ENCODE assay signal across 20 cellular contexts in genomic region chr1:94026869-94027388, GRCh38.
A peak's percentile ranks its signal among the peaks of the same experiment; 100 is the strongest.
DNase-seq lines count a peak whose midpoint lies in the region; ATAC-seq lines count a peak whose summit lies in the region.
"Had no signal": no experiment of that assay in that cellular context is flagged by ENCODE, and none has a peak within 500 bp of the region (broad histone marks: within the 10 kb centered on the region; RNA-seq: fewer than 3 reads in every experiment).

No MANE protein-coding gene starts in this region.

- peaks cover 2% of the 10 kb centered on the region for H3K4me1 Mint-ChIP-seq in activated CD4-positive, alpha-beta T cell treated with anti-CD3 and anti-CD28 coated beads for 36 hours
- peaks cover 15% of the 10 kb centered on the region for H3K4me1 Mint-ChIP-seq in activated T-helper 1 cell treated with anti-CD3 and anti-CD28 coated beads, Interleukin-12 subunit alpha, Interleukin-12 subunit beta, Interleukin-2, Interleukin-4 antibody, amounts not matched to agents 30 ng/mL and 10 ng/mL and 1 ng/mL, durations not matched to agents 14 hours and 24 hours and 36 hours (ENCODE audit: low read depth)

- no peak overlapping the region for H3K14ac ChIP-seq in trophoblast cell (ENCODE audit: low read length)

- no peaks in the 10 kb centered on the region for H3K79me2 ChIP-seq in trophoblast cell (ENCODE audit: control insufficient read depth, insufficient read depth, low read length, poor library complexity)

- H2BK5ac ChIP-seq in trophoblast cell (ENCODE audit: low read depth, low read length, poor library complexity) = no peak overlapping the region

- H3K36me3 ChIP-seq in trophoblast cell (ENCODE audit: control insufficient read depth in 1 of 2, insufficient read depth in 2 of 2, low read length in 2 of 2) (no peaks in the 10 kb centered on the region), MG63 (no peaks in the 10 kb centered on the region)

- H3K36me3 Mint-ChIP-seq in activated CD4-positive, alpha-beta T cell treated with anti-CD3 and anti-CD28 coated beads for 36 hours (ENCODE audit: low read depth) = no peaks in the 10 kb centered on the region
- H3K36me3 Mint-ChIP-seq in activated T-helper 1 cell treated with anti-CD3 and anti-CD28 coated beads, Interleukin-12 subunit alpha, Interleukin-12 subunit beta, Interleukin-2, Interleukin-4 antibody, amounts not matched to agents 30 ng/mL and 10 ng/mL and 1 ng/mL, durations not matched to agents 14 hours and 24 hours and 36 hours (ENCODE audit: low read depth) = no peaks in the 10 kb centered on the region

- no peak overlapping the region for H3K18ac ChIP-seq in trophoblast cell (ENCODE audit: low read length)

- intact Hi-C loops in activated CD4-positive, alpha-beta T cell treated with anti-CD3 and anti-CD28 coated beads for 36 hours (cut with DNase I, micrococcal nuclease) = loop anchor here in 1 of 2 experiments (5.0 kb wide), 1 partner anchor 310 kb away; no protein-coding TSS in a partner anchor
- intact Hi-C loops in activated T-helper 1 cell treated with anti-CD3 and anti-CD28 coated beads, Interleukin-12 subunit alpha, Interleukin-12 subunit beta, Interleukin-2, Interleukin-4 antibody, amounts not matched to agents 30 ng/mL and 10 ng/mL and 1 ng/mL, durations not matched to agents 14 hours and 24 hours and 36 hours (cut with micrococcal nuclease) = loop anchor here (1.0 kb wide), 2 partner anchors 309 to 436 kb away; no protein-coding TSS in a partner anchor

- H3K27me3 Mint-ChIP-seq in activated CD4-positive, alpha-beta T cell treated with anti-CD3 and anti-CD28 coated beads for 36 hours = peaks cover 4% of the 10 kb centered on the region
- peaks cover 16% of the 10 kb centered on the region for H3K27me3 Mint-ChIP-seq in activated T-helper 1 cell treated with anti-CD3 and anti-CD28 coated beads, Interleukin-12 subunit alpha, Interleukin-12 subunit beta, Interleukin-2, Interleukin-4 antibody, amounts not matched to agents 30 ng/mL and 10 ng/mL and 1 ng/mL, durations not matched to agents 14 hours and 24 hours and 36 hours (ENCODE audit: insufficient read depth)

- H3K27me3 ChIP-seq in trophoblast cell (ENCODE audit: insufficient read depth, low read length) = no peaks in the 10 kb centered on the region
- no peaks in the 10 kb centered on the region for H3K27me3 ChIP-seq in MG63

- no peak overlapping the region for H4K12ac ChIP-seq in trophoblast cell (ENCODE audit: low read depth, low read length)

- H3K79me1 ChIP-seq in trophoblast cell (ENCODE audit: low read length) = peaks cover 2% of the 10 kb centered on the region

- no peak overlapping the region for H3K23ac ChIP-seq in trophoblast cell (ENCODE audit: low read length)

- DNase-seq in activated CD4-positive, alpha-beta T cell treated with anti-CD3 and anti-CD28 coated beads for 36 hours = no peak
- no peak for DNase-seq in activated CD4-positive, alpha-beta T cell treated with anti-CD3 and anti-CD28 coated beads for 1 hour
- DNase-seq in NOMO-1 (lab: John Stamatoyannopoulos, UW; ENCODE audit: unreplicated experiment in 2 of 2) = peak; percentile 54 to 70
- DNase-seq in activated T-helper 1 cell treated with anti-CD3 and anti-CD28 coated beads, Interleukin-12 subunit alpha, Interleukin-12 subunit beta, Interleukin-2, Interleukin-4 antibody, amounts not matched to agents 30 ng/mL and 10 ng/mL and 1 ng/mL, durations not matched to agents 14 hours and 24 hours and 36 hours (ENCODE audit: low spot score) = no peak
- no peak for DNase-seq in trophoblast cell
- DNase-seq in MG63 = no peak
- DNase-seq: 8988T; CD8-positive, alpha-beta memory T cell; H7; HFFc6; KG1; NCI-H1048; NCI-H1436; NCI-H187 treated with DMSO at 0.1 percent for 48 hours; SHP77 had no signal

- H2AFZ ChIP-seq in trophoblast cell (ENCODE audit: insufficient read depth, low read length, poor library complexity) = no peak overlapping the region

- no peaks in the 10 kb centered on the region for H3K9me3 Mint-ChIP-seq in activated CD4-positive, alpha-beta T cell treated with anti-CD3 and anti-CD28 coated beads for 36 hours (ENCODE audit: low read depth)
- H3K9me3 Mint-ChIP-seq in activated T-helper 1 cell treated with anti-CD3 and anti-CD28 coated beads, Interleukin-12 subunit alpha, Interleukin-12 subunit beta, Interleukin-2, Interleukin-4 antibody, amounts not matched to agents 30 ng/mL and 10 ng/mL and 1 ng/mL, durations not matched to agents 14 hours and 24 hours and 36 hours = no peaks in the 10 kb centered on the region
- H3K9me3 Mint-ChIP-seq: CD8-positive, alpha-beta memory T cell; HFFc6; T-helper 1 cell treated with Interleukin-12 subunit alpha and Interleukin-12 subunit beta and Interleukin-4 antibody, amounts not matched to agents 30 μg/mL and 1 μg/mL, for 36 hours had no signal

- POLR2A ChIA-PET in activated CD4-positive, alpha-beta T cell treated with anti-CD3 and anti-CD28 coated beads for 36 hours (lab: Charles Lee) = interaction anchor here (0.6 kb wide), 1 partner anchor 1074 kb away, joined by 4 read pairs; no protein-coding TSS in a partner anchor

- H3K27ac ChIP-seq in trophoblast cell (ENCODE audit: low read depth, low read length) = no peak overlapping the region
- H3K27ac ChIP-seq: C4-2B, HL-60 had no signal

- no peak overlapping the region for H4K91ac ChIP-seq in trophoblast cell (ENCODE audit: low read depth, low read length)

- peak overlapping the region; percentile 12 for H3K27ac Mint-ChIP-seq in activated CD4-positive, alpha-beta T cell treated with anti-CD3 and anti-CD28 coated beads for 36 hours
- H3K27ac Mint-ChIP-seq in activated T-helper 1 cell treated with anti-CD3 and anti-CD28 coated beads, Interleukin-12 subunit alpha, Interleukin-12 subunit beta, Interleukin-2, Interleukin-4 antibody, amounts not matched to agents 30 ng/mL and 10 ng/mL and 1 ng/mL, durations not matched to agents 14 hours and 24 hours and 36 hours = peak overlapping the region; percentile 18
- H3K27ac Mint-ChIP-seq: HFFc6; T-helper 1 cell treated with Interleukin-12 subunit alpha and Interleukin-12 subunit beta and Interleukin-4 antibody, amounts not matched to agents 30 μg/mL and 1 μg/mL, for 36 hours had no signal

- H2AK5ac ChIP-seq in trophoblast cell (ENCODE audit: low read length) = peak overlapping the region; percentile 6

- CTCF ChIA-PET in activated CD4-positive, alpha-beta T cell treated with anti-CD3 and anti-CD28 coated beads for 36 hours (lab: Charles Lee) = interaction anchor here (0.8 to 3.6 kb wide), 8 partner anchors 8 to 404 kb away, joined by 3 to 59 read pairs (median 6); no protein-coding TSS in a partner anchor

- no CpG with 5 or more reads among the region's 8 CpGs for WGBS in trophoblast cell (ENCODE audit: extremely low coverage, insufficient coverage, insufficient read length)

- no peak overlapping the region for H3K9ac ChIP-seq in trophoblast cell (ENCODE audit: low read length)

- no peak overlapping the region for H3K4me2 ChIP-seq in trophoblast cell (ENCODE audit: low read length)

- no peak overlapping the region for H3K4me3 ChIP-seq in trophoblast cell (ENCODE audit: low read depth, low read length)
- no peak overlapping the region for H3K4me3 ChIP-seq in MG63

- peaks cover 6 to 8% of the 10 kb centered on the region in 2 experiments for H3K4me1 ChIP-seq in trophoblast cell (ENCODE audit: control insufficient read depth in 1 of 2, insufficient read depth in 2 of 2, low read length in 2 of 2)

- H3K9me3 ChIP-seq in trophoblast cell (ENCODE audit: insufficient read depth, low read depth, low read length) (no peaks in the 10 kb centered on the region), MG63 (no peaks in the 10 kb centered on the region)

- H4K8ac ChIP-seq in trophoblast cell (ENCODE audit: low read depth, low read length) = no peak overlapping the region

- H2BK120ac ChIP-seq in trophoblast cell (ENCODE audit: insufficient read depth, low read length, poor library complexity) = no peak overlapping the region

- H2BK12ac ChIP-seq in trophoblast cell (ENCODE audit: low read length) = peak overlapping the region; percentile 23

- ATAC-seq in activated CD4-positive, alpha-beta T cell treated with anti-CD3 and anti-CD28 coated beads for 36 hours = no peak
- ATAC-seq in HG02759 (IDR thresholded peaks at IDR 0.05; ENCODE audit: unreplicated experiment) (no peak), GM19324 (IDR thresholded peaks at IDR 0.05; ENCODE audit: low FRiP score, unreplicated experiment) (no peak)

- no peak overlapping the region for H3K4ac ChIP-seq in trophoblast cell (ENCODE audit: low read depth, low read length)

- no peak overlapping the region for H3K4me3 Mint-ChIP-seq in activated CD4-positive, alpha-beta T cell treated with anti-CD3 and anti-CD28 coated beads for 36 hours
- H3K4me3 Mint-ChIP-seq in activated T-helper 1 cell treated with anti-CD3 and anti-CD28 coated beads, Interleukin-12 subunit alpha, Interleukin-12 subunit beta, Interleukin-2, Interleukin-4 antibody, amounts not matched to agents 30 ng/mL and 10 ng/mL and 1 ng/mL, durations not matched to agents 14 hours and 24 hours and 36 hours = no peak overlapping the region
- H3K4me3 Mint-ChIP-seq: CD8-positive, alpha-beta memory T cell; HFFc6; T-helper 1 cell treated with Interleukin-12 subunit alpha and Interleukin-12 subunit beta and Interleukin-4 antibody, amounts not matched to agents 30 μg/mL and 1 μg/mL, for 36 hours had no signal

Comparison
In these comparisons a context has a peak if more than half of its experiments do, and no peak if none do; other contexts are left out.
1. DNase-seq: peak in NOMO-1 (2 of 2); none in activated CD4-positive, alpha-beta T cell treated with anti-CD3 and anti-CD28 coated beads for 36 hours (single experiment), activated CD4-positive, alpha-beta T cell treated with anti-CD3 and anti-CD28 coated beads for 1 hour (single experiment), activated T-helper 1 cell treated with anti-CD3 and anti-CD28 coated beads, Interleukin-12 subunit alpha, Interleukin-12 subunit beta, Interleukin-2, Interleukin-4 antibody, amounts not matched to agents 30 ng/mL and 10 ng/mL and 1 ng/mL, durations not matched to agents 14 hours and 24 hours and 36 hours (single experiment), trophoblast cell (0 of 2) and MG63 (single experiment).